8 cellular contexts compared by ENCODE assay signal in the genomic region with DNA sequence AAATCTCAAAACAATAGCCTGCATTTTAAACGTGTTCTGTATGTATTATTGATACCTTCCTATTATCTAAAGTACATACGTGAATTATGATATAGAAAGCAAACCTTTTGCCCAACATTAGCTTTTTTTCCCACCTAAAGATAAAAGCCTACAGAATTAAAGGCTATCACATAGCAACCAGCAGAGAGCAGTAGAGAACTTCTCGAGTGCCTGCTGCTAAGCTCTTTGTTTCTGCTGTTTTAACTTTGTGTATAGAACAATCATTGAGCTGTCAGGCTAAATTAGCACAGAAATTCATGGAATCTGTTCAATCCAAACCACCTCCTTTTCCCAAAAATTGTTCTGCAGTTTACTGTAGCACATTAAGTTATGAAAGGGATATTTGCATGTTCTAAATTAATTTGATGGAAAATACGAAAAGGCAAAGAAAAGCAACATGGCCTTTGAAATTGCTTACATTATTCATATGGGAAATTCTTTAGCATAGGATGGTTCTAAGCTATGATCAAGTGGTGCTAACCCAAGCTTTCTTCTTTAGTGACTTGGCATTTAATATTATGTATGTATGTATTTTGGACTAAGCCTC.
A peak's percentile ranks its signal among the peaks of the same experiment; 100 is the strongest.
DNase-seq lines count a peak whose midpoint lies in the region; ATAC-seq and TF ChIP-seq lines count a peak whose summit lies in the region.

No MANE protein-coding gene starts in this region.

- no peak overlapping the region for H3K4me3 Mint-ChIP-seq in activated CD4-positive, alpha-beta T cell treated with anti-CD3 and anti-CD28 coated beads for 36 hours
- H3K4me3 Mint-ChIP-seq in activated T-cell treated with anti-CD3 and anti-CD28 coated beads, Interleukin-2, amount 50 U/mL, for 72 hours, result no peak overlapping the region

- peak; percentile 26 for ATAC-seq in activated CD4-positive, alpha-beta T cell treated with anti-CD3 and anti-CD28 coated beads for 36 hours
- ATAC-seq in GM21576 (IDR thresholded peaks at IDR 0.05; ENCODE audit: unreplicated experiment), result no peak
- no peak for ATAC-seq in activated T-cell treated with anti-CD3 and anti-CD28 coated beads, Interleukin-2, amount 50 U/mL, for 72 hours (replicated peaks in 1 of 2)

- intact Hi-C loops in activated CD4-positive, alpha-beta T cell treated with anti-CD3 and anti-CD28 coated beads for 36 hours (cut with DNase I, micrococcal nuclease), result loop anchor here (5.0 kb wide), 2 partner anchors 339 to 1334 kb away; no protein-coding TSS in a partner anchor

- peaks cover 8% of the 10 kb centered on the region for H3K9me3 Mint-ChIP-seq in activated CD4-positive, alpha-beta T cell treated with anti-CD3 and anti-CD28 coated beads for 36 hours (ENCODE audit: low read depth)
- H3K9me3 Mint-ChIP-seq in activated T-cell treated with anti-CD3 and anti-CD28 coated beads, Interleukin-2, amount 50 U/mL, for 72 hours, result peaks cover 2 to 5% of the 10 kb centered on the region in 2 donors

- POLR2A ChIA-PET in activated CD4-positive, alpha-beta T cell treated with anti-CD3 and anti-CD28 coated beads for 36 hours (lab: Charles Lee), result no interaction called here

- H3K4me3 ChIP-seq in WI38 (ENCODE audit: low read depth, low read length), result no peak overlapping the region

- DNase-seq in activated CD4-positive, alpha-beta T cell treated with anti-CD3 and anti-CD28 coated beads for 36 hours, result no peak
- DNase-seq in activated CD4-positive, alpha-beta T cell treated with anti-CD3 and anti-CD28 coated beads for 48 hours, result no peak
- DNase-seq in LHCN-M2 (ENCODE audit: low read depth), result peak; percentile 31
- peak; percentile 51 for DNase-seq in kidney glomerular epithelial cell (lab: John Stamatoyannopoulos, UW)
- no peak for DNase-seq in activated effector memory CD4-positive, alpha-beta T cell treated with Interleukin-2 at 50 U/mL for 16 hours
- no peak for DNase-seq in activated T-cell treated with anti-CD3 and anti-CD28 coated beads, Interleukin-2, amount 50 U/mL, for 72 hours

- peaks cover 12% of the 10 kb centered on the region for H3K4me1 Mint-ChIP-seq in activated CD4-positive, alpha-beta T cell treated with anti-CD3 and anti-CD28 coated beads for 36 hours
- peaks cover 8% of the 10 kb centered on the region for H3K4me1 Mint-ChIP-seq in activated T-cell treated with anti-CD3 and anti-CD28 coated beads, Interleukin-2, amount 50 U/mL, for 72 hours (ENCODE audit: low read depth)

- CTCF ChIA-PET in activated CD4-positive, alpha-beta T cell treated with anti-CD3 and anti-CD28 coated beads for 36 hours (lab: Charles Lee), result interaction anchor here (0.6 to 2.9 kb wide), 10 partner anchors 12 to 1439 kb away, joined by 3 to 21 read pairs (median 4); no protein-coding TSS in a partner anchor

- no peaks in the 10 kb centered on the region for H3K27me3 Mint-ChIP-seq in activated CD4-positive, alpha-beta T cell treated with anti-CD3 and anti-CD28 coated beads for 36 hours
- peaks cover 7% of the 10 kb centered on the region for H3K27me3 Mint-ChIP-seq in activated T-cell treated with anti-CD3 and anti-CD28 coated beads, Interleukin-2, amount 50 U/mL, for 72 hours (ENCODE audit: low read depth)

- TF ChIP-seq CTCF in WI38 (IDR thresholded peaks at IDR 0.05; ENCODE audit: low read depth, low read length), result peak; percentile 51; the same call in 1 of the 2 replicates

- H3K36me3 Mint-ChIP-seq in activated CD4-positive, alpha-beta T cell treated with anti-CD3 and anti-CD28 coated beads for 36 hours (ENCODE audit: low read depth), result no peaks in the 10 kb centered on the region
- H3K36me3 Mint-ChIP-seq in activated T-cell treated with anti-CD3 and anti-CD28 coated beads, Interleukin-2, amount 50 U/mL, for 72 hours (ENCODE audit: insufficient read depth in 2 of 2), result peaks cover 0 to 9% of the 10 kb centered on the region in 2 donors

- no peak overlapping the region for H3K27ac Mint-ChIP-seq in activated CD4-positive, alpha-beta T cell treated with anti-CD3 and anti-CD28 coated beads for 36 hours
- H3K27ac Mint-ChIP-seq in activated T-cell treated with anti-CD3 and anti-CD28 coated beads, Interleukin-2, amount 50 U/mL, for 72 hours, result no peak overlapping the region

Comparison
In these comparisons a context has a peak if more than half of its experiments do, and no peak if none do; other contexts are left out.
1. DNase-seq: peak in LHCN-M2 (single experiment) and kidney glomerular epithelial cell (single experiment); none in activated CD4-positive, alpha-beta T cell treated with anti-CD3 and anti-CD28 coated beads for 36 hours (single experiment), activated CD4-positive, alpha-beta T cell treated with anti-CD3 and anti-CD28 coated beads for 48 hours (single experiment), activated effector memory CD4-positive, alpha-beta T cell treated with Interleukin-2 at 50 U/mL for 16 hours (single experiment) and activated T-cell treated with anti-CD3 and anti-CD28 coated beads, Interleukin-2, amount 50 U/mL, for 72 hours (0 of 2).